ENCODE assay signal across 22 cellular contexts in genomic region chr5:89991592-89991991, GRCh38.
DNase-seq lines count a peak whose midpoint lies in the region; ATAC-seq, FAIRE-seq and TF ChIP-seq lines count a peak whose summit lies in the region.
"Had no signal": no experiment of that assay in that cellular context is flagged by ENCODE, and none has a peak within 500 bp of the region (broad histone marks: within the 10 kb centered on the region; RNA-seq: fewer than 3 reads in every experiment).

No MANE protein-coding gene starts in this region.

- no peak for TF ChIP-seq POLR2A in H54 (IDR thresholded peaks at IDR 0.05; ENCODE audit: low read depth, low read length)

- DNase-seq in GM10266 (ENCODE audit: extremely low spot score) (peak; percentile 7), H54 (ENCODE audit: insufficient read length, low spot score) (no peak), GOT3 (lab: John Stamatoyannopoulos, UW) (no peak), upper lobe of right lung (no peak), NCI-H748 (lab: John Stamatoyannopoulos, UW; ENCODE audit: unreplicated experiment) (no peak)
- DNase-seq: BE2C; CD8-positive, alpha-beta memory T cell; DMS153; DND-41; H7; KBM-7; MG63; NCI-H2029; NCI-H446 treated with DMSO at 0.1 percent for 48 hours; NCI-H526; Right ventricle myocardium superior; RPMI8226 had no signal

- H3K36me3 ChIP-seq in upper lobe of right lung, result no peaks in the 10 kb centered on the region
- H3K36me3 ChIP-seq: BE2C, MG63, SJSA1 had no signal

- no peak overlapping the region for H3K27ac ChIP-seq in upper lobe of right lung
- H3K27ac ChIP-seq: 22Rv1, SJSA1 had no signal

- no peak for TF ChIP-seq CTCF in GM10266 (IDR thresholded peaks at IDR 0.05; ENCODE audit: control insufficient read depth, insufficient read depth, low read depth, missing control alignments)
- TF ChIP-seq CTCF in upper lobe of right lung (IDR thresholded peaks at IDR 0.05), result no peak

- ATAC-seq in GM19351 (IDR thresholded peaks at IDR 0.05; ENCODE audit: unreplicated experiment) (peak; percentile 74), HG02798 (IDR thresholded peaks at IDR 0.05; ENCODE audit: poor library complexity, unreplicated experiment) (peak; percentile 88), HG03280 (IDR thresholded peaks at IDR 0.05; ENCODE audit: unreplicated experiment) (peak; percentile 69), upper lobe of right lung (no peak)

- FAIRE-seq in H54 (lab: Jason Lieb, UNC), result no peak

- H3K4me3 ChIP-seq in upper lobe of right lung, result no peak overlapping the region
- H3K4me3 ChIP-seq: MG63, SJSA1 had no signal

- no peaks in the 10 kb centered on the region for H3K27me3 ChIP-seq in upper lobe of right lung
- H3K27me3 ChIP-seq: BE2C, MG63, SJSA1 had no signal

- no peaks in the 10 kb centered on the region for H3K4me1 ChIP-seq in upper lobe of right lung
- H3K4me1 ChIP-seq: BE2C had no signal

- H3K9me3 ChIP-seq in upper lobe of right lung, result no peaks in the 10 kb centered on the region
- H3K9me3 ChIP-seq: BE2C, MG63, SJSA1 had no signal

- intact Hi-C loops in upper lobe of right lung (cut with DNase I), result no loop called here
